In genomic region chr6:157800420-157801237, GRCh38 we compare ENCODE assay signal across 8 cellular contexts. TPM values are rescaled to one million over a fixed set of nuclear protein-coding genes. Genes with fewer than 3 reads are reported as not detected.
DNase-seq lines count a peak whose midpoint lies in the region; ATAC-seq and TF ChIP-seq lines count a peak whose summit lies in the region.

No MANE protein-coding gene starts in this region.

- H3K36me3 ChIP-seq in smooth muscle cell (ENCODE audit: low read depth), result no peaks in the 10 kb centered on the region

- TF ChIP-seq CTCF in progenitor cell of endocrine pancreas (IDR thresholded peaks at IDR 0.05; ENCODE audit: unreplicated experiment), result no peak
- TF ChIP-seq CTCF in smooth muscle cell (IDR thresholded peaks at IDR 0.05; ENCODE audit: borderline replicate concordance, insufficient read depth, poor library complexity, severe bottlenecking), result no peak

- intact Hi-C loops in activated CD4-positive, alpha-beta T cell treated with anti-CD3 and anti-CD28 coated beads, Interleukin-2, amount 10 ng/mL, durations not matched to agents 24 days and 14 days (cut with micrococcal nuclease), result loop anchor here (1.0 to 2.0 kb wide), 2 partner anchors 24 to 36 kb away; no protein-coding TSS in a partner anchor

- peak overlapping the region; percentile 36 for H3K27ac Mint-ChIP-seq in activated CD4-positive, alpha-beta T cell treated with anti-CD3 and anti-CD28 coated beads, Interleukin-2, amount 10 ng/mL, durations not matched to agents 24 days and 14 days
- no peak overlapping the region for H3K27ac Mint-ChIP-seq in progenitor cell of endocrine pancreas

- no peak overlapping the region for H3K27ac ChIP-seq in smooth muscle cell (ENCODE audit: low read depth)

- H3F3A ChIP-seq in smooth muscle cell (ENCODE audit: low read depth), result no peaks in the 10 kb centered on the region

- H3K27me3 Mint-ChIP-seq in activated CD4-positive, alpha-beta T cell treated with anti-CD3 and anti-CD28 coated beads, Interleukin-2, amount 10 ng/mL, durations not matched to agents 24 days and 14 days, result peaks cover 34% of the 10 kb centered on the region
- peaks cover 4% of the 10 kb centered on the region for H3K27me3 Mint-ChIP-seq in progenitor cell of endocrine pancreas

- H3K4me1 Mint-ChIP-seq in activated CD4-positive, alpha-beta T cell treated with anti-CD3 and anti-CD28 coated beads, Interleukin-2, amount 10 ng/mL, durations not matched to agents 24 days and 14 days, result peaks cover 34% of the 10 kb centered on the region
- H3K4me1 Mint-ChIP-seq in progenitor cell of endocrine pancreas (ENCODE audit: low read depth), result no peaks in the 10 kb centered on the region

- H2AFZ ChIP-seq in smooth muscle cell (ENCODE audit: low read depth), result no peak overlapping the region

- WGBS in smooth muscle cell (ENCODE audit: low lambda C conversion rate), result 87% methylated on average over 6 of the region's 6 CpGs

- no peaks in the 10 kb centered on the region for H3K9me3 ChIP-seq in smooth muscle cell (replicated peaks; ENCODE audit: low read depth)

- peak overlapping the region; percentile 22 for H3K4me3 Mint-ChIP-seq in activated CD4-positive, alpha-beta T cell treated with anti-CD3 and anti-CD28 coated beads, Interleukin-2, amount 10 ng/mL, durations not matched to agents 24 days and 14 days
- H3K4me3 Mint-ChIP-seq in progenitor cell of endocrine pancreas (ENCODE audit: low read depth), result no peak overlapping the region

- peaks cover 2% of the 10 kb centered on the region for H3K36me3 Mint-ChIP-seq in activated CD4-positive, alpha-beta T cell treated with anti-CD3 and anti-CD28 coated beads, Interleukin-2, amount 10 ng/mL, durations not matched to agents 24 days and 14 days (ENCODE audit: low read depth)
- H3K36me3 Mint-ChIP-seq in progenitor cell of endocrine pancreas (ENCODE audit: insufficient read depth), result no peaks in the 10 kb centered on the region

- DNase-seq in activated CD4-positive, CD25-positive, alpha-beta regulatory T cell treated with anti-CD3 and anti-CD28 coated beads, Interleukin-2, amount 50 U/mL, for 16 hours (ENCODE audit: low read depth, low spot score), result peak; percentile 13
- DNase-seq in activated CD4-positive, CD25-positive, alpha-beta regulatory T cell (lab: John Stamatoyannopoulos, UW), result no peak
- peak; percentile 77 for DNase-seq in activated CD4-positive, alpha-beta T cell treated with anti-CD3 and anti-CD28 coated beads, Interleukin-2, amount 10 ng/mL, durations not matched to agents 24 days and 14 days
- peak; percentile 30 to 37 for DNase-seq in stimulated activated CD4-positive, alpha-beta T cell treated with anti-CD3 and anti-CD28 coated beads, Interleukin-15, amount 100 ng/mL, for 48 hours (ENCODE audit: low read depth in 2 of 2)
- DNase-seq in progenitor cell of endocrine pancreas (ENCODE audit: low spot score, unreplicated experiment) (no peak), NCI-H1417 treated with DMSO at 0.1 percent for 48 hours (lab: John Stamatoyannopoulos, UW) (no peak), smooth muscle cell (lab: John Stamatoyannopoulos, UW; ENCODE audit: unreplicated experiment) (no peak)

- H3K9me3 Mint-ChIP-seq in activated CD4-positive, alpha-beta T cell treated with anti-CD3 and anti-CD28 coated beads, Interleukin-2, amount 10 ng/mL, durations not matched to agents 24 days and 14 days, result peaks cover 14% of the 10 kb centered on the region
- no peaks in the 10 kb centered on the region for H3K9me3 Mint-ChIP-seq in progenitor cell of endocrine pancreas (ENCODE audit: low read depth)

- H4K20me1 ChIP-seq in smooth muscle cell (ENCODE audit: low read depth), result no peaks in the 10 kb centered on the region

- peak; percentile 97 for ATAC-seq in HG02973 (IDR thresholded peaks at IDR 0.05; ENCODE audit: unreplicated experiment)

- H3K4me1 ChIP-seq in smooth muscle cell (ENCODE audit: low read depth), result no peaks in the 10 kb centered on the region

- H3K9ac ChIP-seq in smooth muscle cell (ENCODE audit: low read depth), result no peak overlapping the region

- H3K79me2 ChIP-seq in smooth muscle cell (ENCODE audit: low read depth), result no peaks in the 10 kb centered on the region

- no peak overlapping the region for H3K4me2 ChIP-seq in smooth muscle cell

- H3K27me3 ChIP-seq in smooth muscle cell (ENCODE audit: low read depth), result no peaks in the 10 kb centered on the region

- no peak overlapping the region for H3K4me3 ChIP-seq in smooth muscle cell

RNA-seq across cellular contexts. Expression of gene SNX9, which starts 22.4 kb away (rescaled TPM):
- total RNA-seq in activated CD4-positive, alpha-beta T cell treated with anti-CD3 and anti-CD28 coated beads, Interleukin-2, amount 10 ng/mL, durations not matched to agents 24 days and 14 days, result 33.7 and 34.0 TPM in 2 replicates
- total RNA-seq in progenitor cell of endocrine pancreas (29.3 and 31.5 TPM in 2 replicates), smooth muscle cell (29.0 and 34.8 TPM in 2 replicates)
- 27.6 and 28.9 TPM in 2 replicates for polyA plus RNA-seq in smooth muscle cell

Comparison
In these comparisons a context has a peak if more than half of its experiments do, and no peak if none do; other contexts are left out.
1. DNase-seq: peak in activated CD4-positive, CD25-positive, alpha-beta regulatory T cell treated with anti-CD3 and anti-CD28 coated beads, Interleukin-2, amount 50 U/mL, for 16 hours (single experiment), activated CD4-positive, alpha-beta T cell treated with anti-CD3 and anti-CD28 coated beads, Interleukin-2, amount 10 ng/mL, durations not matched to agents 24 days and 14 days (single experiment) and stimulated activated CD4-positive, alpha-beta T cell treated with anti-CD3 and anti-CD28 coated beads, Interleukin-15, amount 100 ng/mL, for 48 hours (2 of 2); none in activated CD4-positive, CD25-positive, alpha-beta regulatory T cell (0 of 4), progenitor cell of endocrine pancreas (single experiment), NCI-H1417 treated with DMSO at 0.1 percent for 48 hours (single experiment) and smooth muscle cell (single experiment).